In genomic region chr9:125494555-125494920, GRCh38 we compare ENCODE assay signal across 2 cellular contexts.
TF ChIP-seq lines count a peak whose summit lies in the region.

No MANE protein-coding gene starts in this region.

TF ChIP-seq in SK-N-SH treated with all-trans-retinoic acid at 6 μM for 48 hours, 23 proteins besides CTCF, POLR2A, EP300 and RAD21 (continued from another document):
- TF ChIP-seq TSHZ2 (CRISPR knock-in tag; IDR thresholded peaks at IDR 0.05) (no peak), ISL1 (CRISPR knock-in tag; IDR thresholded peaks at IDR 0.05) (no peak), ESRRG (CRISPR knock-in tag; IDR thresholded peaks at IDR 0.05) (no peak), CSRNP3 (CRISPR knock-in tag; IDR thresholded peaks at IDR 0.05) (no peak), ZNF565 (CRISPR knock-in tag; conservative IDR thresholded peaks at IDR 0.05; ENCODE audit: low read depth) (no peak), SNAI2 (CRISPR knock-in tag; IDR thresholded peaks at IDR 0.05) (no peak), ZNF8 (CRISPR knock-in tag; IDR thresholded peaks at IDR 0.05) (no peak), GLIS3 (CRISPR knock-in tag; IDR thresholded peaks at IDR 0.05) (no peak), ARNTL (CRISPR knock-in tag; IDR thresholded peaks at IDR 0.05; ENCODE audit: borderline replicate concordance, low read depth) (no peak), ZFP3 (CRISPR knock-in tag; IDR thresholded peaks at IDR 0.05) (no peak), BACH2 (CRISPR knock-in tag; IDR thresholded peaks at IDR 0.05; ENCODE audit: borderline replicate concordance) (no peak)
TF ChIP-seq in SK-N-SH treated with all-trans-retinoic acid at 6 μM for 48 hours: peak in this region for 0.

TF ChIP-seq in SK-N-SH, 30 proteins besides CTCF, POLR2A, EP300 and RAD21 (continued from another document):
- TF ChIP-seq, protein P1, sequence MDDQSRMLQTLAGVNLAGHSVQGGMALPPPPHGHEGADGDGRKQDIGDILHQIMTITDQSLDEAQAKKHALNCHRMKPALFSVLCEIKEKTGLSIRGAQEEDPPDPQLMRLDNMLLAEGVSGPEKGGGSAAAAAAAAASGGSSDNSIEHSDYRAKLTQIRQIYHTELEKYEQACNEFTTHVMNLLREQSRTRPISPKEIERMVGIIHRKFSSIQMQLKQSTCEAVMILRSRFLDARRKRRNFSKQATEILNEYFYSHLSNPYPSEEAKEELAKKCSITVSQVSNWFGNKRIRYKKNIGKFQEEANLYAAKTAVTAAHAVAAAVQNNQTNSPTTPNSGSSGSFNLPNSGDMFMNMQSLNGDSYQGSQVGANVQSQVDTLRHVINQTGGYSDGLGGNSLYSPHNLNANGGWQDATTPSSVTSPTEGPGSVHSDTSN (IDR thresholded peaks at IDR 0.05), result no peak
- TF ChIP-seq MAX (IDR thresholded peaks at IDR 0.05; ENCODE audit: low read depth) (no peak), MXI1 (IDR thresholded peaks at IDR 0.05; ENCODE audit: low read depth, low read length) (no peak), SMC3 (IDR thresholded peaks at IDR 0.05; ENCODE audit: low read depth, low read length) (no peak), CHD2 (IDR thresholded peaks at IDR 0.05; ENCODE audit: low read length, partially characterized antibody) (no peak), FOXJ3 (CRISPR knock-in tag; IDR thresholded peaks at IDR 0.05) (no peak), JUND (IDR thresholded peaks at IDR 0.05) (no peak), ELF1 (IDR thresholded peaks at IDR 0.05) (no peak), RXRA (IDR thresholded peaks at IDR 0.05; ENCODE audit: borderline replicate concordance, low read depth) (no peak), SIN3A (IDR thresholded peaks at IDR 0.05; ENCODE audit: borderline replicate concordance, low read depth, low read length) (no peak), FOXM1 (IDR thresholded peaks at IDR 0.05; ENCODE audit: low read depth) (no peak), YY1 (IDR thresholded peaks at IDR 0.05; ENCODE audit: low read depth) (no peak)
- TF ChIP-seq, protein P2, sequence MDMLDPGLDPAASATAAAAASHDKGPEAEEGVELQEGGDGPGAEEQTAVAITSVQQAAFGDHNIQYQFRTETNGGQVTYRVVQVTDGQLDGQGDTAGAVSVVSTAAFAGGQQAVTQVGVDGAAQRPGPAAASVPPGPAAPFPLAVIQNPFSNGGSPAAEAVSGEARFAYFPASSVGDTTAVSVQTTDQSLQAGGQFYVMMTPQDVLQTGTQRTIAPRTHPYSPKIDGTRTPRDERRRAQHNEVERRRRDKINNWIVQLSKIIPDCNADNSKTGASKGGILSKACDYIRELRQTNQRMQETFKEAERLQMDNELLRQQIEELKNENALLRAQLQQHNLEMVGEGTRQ (IDR thresholded peaks at IDR 0.05; ENCODE audit: borderline replicate concordance, low read depth, low read length), result no peak
